18 cellular contexts compared by ENCODE assay signal in the genomic region with DNA sequence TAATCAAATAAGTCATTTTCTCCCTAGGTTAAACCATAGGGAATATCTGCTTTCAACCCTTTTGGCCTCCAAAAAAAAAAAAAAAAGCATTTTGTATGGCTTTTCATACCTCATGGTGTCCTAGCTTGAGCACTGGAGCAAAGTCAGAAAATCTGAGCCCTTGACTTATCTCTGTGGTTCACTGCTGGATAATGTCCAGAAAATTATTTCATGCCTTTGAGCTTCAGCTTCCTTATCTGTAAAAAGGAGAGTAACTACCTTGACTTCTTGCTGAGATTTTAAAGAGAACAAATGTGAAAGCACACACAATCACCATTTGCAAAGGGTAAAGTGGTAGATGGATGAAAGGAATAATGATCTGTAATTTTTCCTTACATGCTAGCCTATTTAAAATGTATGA.
A peak's percentile ranks its signal among the peaks of the same experiment; 100 is the strongest.
DNase-seq lines count a peak whose midpoint lies in the region; ATAC-seq, FAIRE-seq and TF ChIP-seq lines count a peak whose summit lies in the region.
"Had no signal": no experiment of that assay in that cellular context is flagged by ENCODE, and none has a peak within 500 bp of the region (broad histone marks: within the 10 kb centered on the region; RNA-seq: fewer than 3 reads in every experiment).

No MANE protein-coding gene starts in this region.

- ATAC-seq in HCT116 (no peak), right lobe of liver (no peak)
- ATAC-seq: CD8-positive, alpha-beta T cell had no signal

- peak overlapping the region; percentile 2 for H2AFZ ChIP-seq in HCT116 (ENCODE audit: low read depth, low read length, poor library complexity, severe bottlenecking)
- H2AFZ ChIP-seq: GM23248 had no signal

- intact Hi-C loops in HCT116 (cut with micrococcal nuclease) = no loop called here
- intact Hi-C loops in spleen (cut with DNase I; ENCODE audit: low total_unique reads) = no loop called here
- intact Hi-C loops in right lobe of liver (cut with DNase I) = no loop called here

- FAIRE-seq in small intestine (lab: Jason Lieb, UNC) = no peak
- FAIRE-seq: H54, HTR-8/SVneo had no signal

- H4K20me1 ChIP-seq in HCT116 (ENCODE audit: insufficient read depth) = no peaks in the 10 kb centered on the region
- H4K20me1 ChIP-seq: BLaER1 treated with 17β-estradiol and CSF1 and Interleukin-3, amounts not matched to agents 10 nM and 100 nM had no signal

- H3K9me3 ChIP-seq in HCT116 (ENCODE audit: control insufficient read depth in 1 of 2, insufficient read depth in 1 of 2, low read depth in 1 of 2, low read length in 2 of 2) (no peaks in the 10 kb centered on the region), small intestine (ENCODE audit: control insufficient read depth, low read depth) (no peaks in the 10 kb centered on the region), spleen (no peaks in the 10 kb centered on the region), right lobe of liver (no peaks in the 10 kb centered on the region)

- no peaks in the 10 kb centered on the region for H3K4me1 ChIP-seq in HCT116 (ENCODE audit: control insufficient read depth in 1 of 2, insufficient read depth in 2 of 2, low read length in 2 of 2)
- no peaks in the 10 kb centered on the region for H3K4me1 ChIP-seq in small intestine (ENCODE audit: control insufficient read depth in 2 of 2, insufficient read depth in 1 of 2, low read depth in 1 of 2, low read length in 1 of 2)
- no peaks in the 10 kb centered on the region for H3K4me1 ChIP-seq in spleen
- H3K4me1 ChIP-seq in right lobe of liver = no peaks in the 10 kb centered on the region
- H3K4me1 ChIP-seq: BLaER1 treated with 17β-estradiol and CSF1 and Interleukin-3, amounts not matched to agents 10 nM and 100 nM had no signal

- no peak overlapping the region for H3K27ac ChIP-seq in HCT116 (ENCODE audit: low read depth, low read length)
- no peak overlapping the region for H3K27ac ChIP-seq in small intestine (ENCODE audit: low read depth in 1 of 2, low read length in 1 of 2)
- no peak overlapping the region for H3K27ac ChIP-seq in spleen
- no peak overlapping the region for H3K27ac ChIP-seq in right lobe of liver
- H3K27ac ChIP-seq: BLaER1 treated with 17β-estradiol and CSF1 and Interleukin-3, amounts not matched to agents 10 nM and 100 nM; GM23248 had no signal

- H3K4me3 ChIP-seq in HCT116 (replicated peaks in 1 of 2; ENCODE audit: low read depth in 1 of 2, low read length in 2 of 2) (no peak overlapping the region), small intestine (ENCODE audit: low read depth in 1 of 2, low read length in 2 of 2) (no peak overlapping the region), spleen (no peak overlapping the region), right lobe of liver (no peak overlapping the region)
- H3K4me3 ChIP-seq: BLaER1 treated with 17β-estradiol and CSF1 and Interleukin-3, amounts not matched to agents 10 nM and 100 nM; GM23248 had no signal

- RAD21 ChIA-PET in HCT116 (lab: Charles Lee; ENCODE audit: low non-redundant PET in 1 of 2, low total read pairs in 2 of 2, uncharacterized antibody in 2 of 2, unreplicated experiment in 2 of 2) = no interaction called here

- no peak for TF ChIP-seq RAD21 in HCT116 (IDR thresholded peaks at IDR 0.05; ENCODE audit: low read depth)

- H3K36me3 ChIP-seq in HCT116 (ENCODE audit: control insufficient read depth in 1 of 2, insufficient read depth in 2 of 2, low read length in 2 of 2) (no peaks in the 10 kb centered on the region), small intestine (ENCODE audit: control insufficient read depth in 2 of 2, insufficient read depth in 2 of 2, low read length in 2 of 2) (no peaks in the 10 kb centered on the region), spleen (no peaks in the 10 kb centered on the region), right lobe of liver (no peaks in the 10 kb centered on the region)
- H3K36me3 ChIP-seq: BLaER1 treated with 17β-estradiol and CSF1 and Interleukin-3, amounts not matched to agents 10 nM and 100 nM had no signal

- H3K27me3 ChIP-seq in HCT116 (ENCODE audit: insufficient read depth, low read length) = no peaks in the 10 kb centered on the region
- H3K27me3 ChIP-seq in small intestine (ENCODE audit: control insufficient read depth in 2 of 2, insufficient read depth in 2 of 2, low read length in 2 of 2) = no peaks in the 10 kb centered on the region
- no peaks in the 10 kb centered on the region for H3K27me3 ChIP-seq in spleen (replicated peaks in 1 of 7)
- H3K27me3 ChIP-seq in right lobe of liver = no peaks in the 10 kb centered on the region
- H3K27me3 ChIP-seq: BLaER1 treated with 17β-estradiol and CSF1 and Interleukin-3, amounts not matched to agents 10 nM and 100 nM had no signal

- TF ChIP-seq POLR2A in HCT116 (IDR thresholded peaks at IDR 0.05; ENCODE audit: borderline replicate concordance, extremely low read depth, insufficient read depth, insufficient read length) (no peak), spleen (IDR thresholded peaks at IDR 0.05) (no peak), right lobe of liver (IDR thresholded peaks at IDR 0.05) (no peak)

- no peak overlapping the region for H3K4me2 ChIP-seq in HCT116 (ENCODE audit: low read length)
- H3K4me2 ChIP-seq: BLaER1 treated with 17β-estradiol and CSF1 and Interleukin-3, amounts not matched to agents 10 nM and 100 nM had no signal

- no peaks in the 10 kb centered on the region for H3K79me2 ChIP-seq in HCT116 (ENCODE audit: insufficient read depth, low read length)

- TF ChIP-seq CTCF in HCT116 (IDR thresholded peaks at IDR 0.05 in 2 of 3, conservative IDR thresholded peaks at IDR 0.05 in 1 of 3; ENCODE audit: borderline replicate concordance in 1 of 3, insufficient read depth in 1 of 3, low read depth in 2 of 3, low read length in 2 of 3) = no peak
- TF ChIP-seq CTCF in spleen (IDR thresholded peaks at IDR 0.05 in 8 of 11, conservative IDR thresholded peaks at IDR 0.05 in 3 of 11) = no peak
- no peak for TF ChIP-seq CTCF in right lobe of liver (IDR thresholded peaks at IDR 0.05)

- DNase-seq in HCT116 (ENCODE audit: low read depth, low spot score) = no peak
- peak; percentile 64 for DNase-seq in OCI-M1 (lab: John Stamatoyannopoulos, UW)
- DNase-seq in astrocyte of the hippocampus (ENCODE audit: low read depth, low spot score) = peak; percentile 45
- DNase-seq in small intestine = peak; percentile 28
- no peak for DNase-seq in spleen
- DNase-seq in SHP77 treated with DMSO at 0.1 percent for 48 hours (lab: John Stamatoyannopoulos, UW) = no peak
- DNase-seq in right lobe of liver = no peak
- DNase-seq: Calu3; CD8-positive, alpha-beta T cell; DMS79 treated with DMSO at 0.1 percent for 48 hours; GF-D8; GM23248; HCEC 1CT; HFFc6; IMR-90 had no signal

- POLR2A ChIA-PET in HCT116 (lab: Charles Lee) = no interaction called here

- BruUV-seq in HCT116 (replicated peaks; lab: Mats Ljungman, UMichigan) = no TSS peak

- no peaks in the 10 kb centered on the region for H3K9me2 ChIP-seq in HCT116 (ENCODE audit: insufficient read depth)

- H3K9ac ChIP-seq in HCT116 (ENCODE audit: low read length) = no peak overlapping the region
- H3K9ac ChIP-seq: BLaER1 treated with 17β-estradiol and CSF1 and Interleukin-3, amounts not matched to agents 10 nM and 100 nM; GM23248 had no signal

- CTCF ChIA-PET in HCT116 (lab: Charles Lee) = interaction anchor here (0.8 kb wide), 1 partner anchor 8 kb away, joined by 4 read pairs; no protein-coding TSS in a partner anchor

TF ChIP-seq in HCT116, 20 proteins besides CTCF, POLR2A, EP300 and RAD21 (continues in another document):
- TF ChIP-seq TCF7L2 (IDR thresholded peaks at IDR 0.05; ENCODE audit: borderline replicate concordance, extremely low read depth, insufficient read depth, insufficient read length) (no peak), JUND (IDR thresholded peaks at IDR 0.05) (no peak), CEBPB (IDR thresholded peaks at IDR 0.05; ENCODE audit: low read depth) (no peak), ZFX (IDR thresholded peaks at IDR 0.05) (no peak), ZNF274 (IDR thresholded peaks at IDR 0.05; ENCODE audit: low read depth, low read length) (no peak), CBX3 (IDR thresholded peaks at IDR 0.05; ENCODE audit: low read depth) (no peak), SIN3A (IDR thresholded peaks at IDR 0.05; ENCODE audit: low read depth) (no peak), SRF (IDR thresholded peaks at IDR 0.05; ENCODE audit: low read depth) (no peak), EZH2phosphoT487 (IDR thresholded peaks at IDR 0.05; ENCODE audit: borderline replicate concordance) (no peak), EGR1 (IDR thresholded peaks at IDR 0.05; ENCODE audit: low read depth) (no peak), ELF1 (IDR thresholded peaks at IDR 0.05; ENCODE audit: borderline replicate concordance, low read depth) (no peak)
- TF ChIP-seq, protein P1, sequence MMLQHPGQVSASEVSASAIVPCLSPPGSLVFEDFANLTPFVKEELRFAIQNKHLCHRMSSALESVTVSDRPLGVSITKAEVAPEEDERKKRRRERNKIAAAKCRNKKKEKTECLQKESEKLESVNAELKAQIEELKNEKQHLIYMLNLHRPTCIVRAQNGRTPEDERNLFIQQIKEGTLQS (IDR thresholded peaks at IDR 0.05) = no peak
- TF ChIP-seq, protein P2, sequence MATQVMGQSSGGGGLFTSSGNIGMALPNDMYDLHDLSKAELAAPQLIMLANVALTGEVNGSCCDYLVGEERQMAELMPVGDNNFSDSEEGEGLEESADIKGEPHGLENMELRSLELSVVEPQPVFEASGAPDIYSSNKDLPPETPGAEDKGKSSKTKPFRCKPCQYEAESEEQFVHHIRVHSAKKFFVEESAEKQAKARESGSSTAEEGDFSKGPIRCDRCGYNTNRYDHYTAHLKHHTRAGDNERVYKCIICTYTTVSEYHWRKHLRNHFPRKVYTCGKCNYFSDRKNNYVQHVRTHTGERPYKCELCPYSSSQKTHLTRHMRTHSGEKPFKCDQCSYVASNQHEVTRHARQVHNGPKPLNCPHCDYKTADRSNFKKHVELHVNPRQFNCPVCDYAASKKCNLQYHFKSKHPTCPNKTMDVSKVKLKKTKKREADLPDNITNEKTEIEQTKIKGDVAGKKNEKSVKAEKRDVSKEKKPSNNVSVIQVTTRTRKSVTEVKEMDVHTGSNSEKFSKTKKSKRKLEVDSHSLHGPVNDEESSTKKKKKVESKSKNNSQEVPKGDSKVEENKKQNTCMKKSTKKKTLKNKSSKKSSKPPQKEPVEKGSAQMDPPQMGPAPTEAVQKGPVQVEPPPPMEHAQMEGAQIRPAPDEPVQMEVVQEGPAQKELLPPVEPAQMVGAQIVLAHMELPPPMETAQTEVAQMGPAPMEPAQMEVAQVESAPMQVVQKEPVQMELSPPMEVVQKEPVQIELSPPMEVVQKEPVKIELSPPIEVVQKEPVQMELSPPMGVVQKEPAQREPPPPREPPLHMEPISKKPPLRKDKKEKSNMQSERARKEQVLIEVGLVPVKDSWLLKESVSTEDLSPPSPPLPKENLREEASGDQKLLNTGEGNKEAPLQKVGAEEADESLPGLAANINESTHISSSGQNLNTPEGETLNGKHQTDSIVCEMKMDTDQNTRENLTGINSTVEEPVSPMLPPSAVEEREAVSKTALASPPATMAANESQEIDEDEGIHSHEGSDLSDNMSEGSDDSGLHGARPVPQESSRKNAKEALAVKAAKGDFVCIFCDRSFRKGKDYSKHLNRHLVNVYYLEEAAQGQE (IDR thresholded peaks at IDR 0.05; ENCODE audit: low read depth) = no peak

Comparison
In these comparisons a context has a peak if more than half of its experiments do, and no peak if none do; other contexts are left out.
1. DNase-seq: peak in OCI-M1 (single experiment), astrocyte of the hippocampus (single experiment) and small intestine (single experiment); none in HCT116 (single experiment), spleen (single experiment), SHP77 treated with DMSO at 0.1 percent for 48 hours (single experiment) and right lobe of liver (0 of 3).